Comparison of ENCODE assay signal across 8 cellular contexts in the genomic region with DNA sequence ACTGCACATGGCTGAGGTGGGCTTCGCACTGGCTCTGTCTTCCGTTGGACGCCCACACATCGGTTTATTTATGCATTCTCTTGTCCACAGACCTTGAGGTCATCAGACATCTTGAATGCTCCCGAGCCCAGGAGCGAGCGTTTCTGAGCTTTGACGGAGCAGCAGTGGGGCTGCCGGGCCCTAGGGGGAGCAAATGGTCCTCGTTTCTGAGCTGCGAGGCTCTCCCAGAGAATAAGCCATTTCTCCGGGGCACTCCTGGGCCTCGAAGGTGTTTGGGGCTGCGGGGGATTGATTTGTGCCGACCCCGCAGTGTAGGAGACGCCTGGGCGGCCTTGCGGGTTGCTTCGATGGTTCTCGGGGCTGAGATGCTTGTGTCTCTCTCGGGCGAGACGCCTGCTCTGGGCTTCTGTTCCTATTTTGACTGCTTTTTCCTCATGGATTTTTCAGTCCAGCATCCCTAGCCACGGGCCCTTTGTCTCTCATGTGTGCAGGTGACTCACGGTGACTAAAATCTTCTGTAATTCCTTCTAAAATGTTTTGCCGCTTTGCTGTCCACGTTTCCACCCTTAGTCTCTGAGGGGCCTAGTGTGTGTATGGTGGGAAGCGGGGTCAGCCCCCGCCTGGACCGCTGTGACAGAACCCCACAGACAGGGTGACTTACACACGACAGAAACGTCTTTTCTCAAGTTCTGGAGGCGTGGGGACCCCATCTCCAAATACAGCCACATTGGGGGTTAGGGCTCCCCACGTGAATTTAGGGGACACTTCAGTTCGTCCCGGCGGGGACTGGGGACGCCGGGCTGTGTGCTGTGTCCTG.
A peak's percentile ranks its signal among the peaks of the same experiment; 100 is the strongest.
DNase-seq lines count a peak whose midpoint lies in the region; ATAC-seq and TF ChIP-seq lines count a peak whose summit lies in the region.

No MANE protein-coding gene starts in this region.

- TF ChIP-seq CTCF in SK-N-SH (IDR thresholded peaks at IDR 0.05): peak; percentile 47
- peak; percentile 12 to 42 (median 32) for TF ChIP-seq CTCF in transverse colon (IDR thresholded peaks at IDR 0.05)

- H2AFZ ChIP-seq in SK-N-SH (ENCODE audit: low read depth): peak overlapping the region; percentile 79

- peak; percentile 28 for TF ChIP-seq POLR2A in transverse colon (IDR thresholded peaks at IDR 0.05)

- 17% methylated on average over 19 of the region's 40 CpGs for WGBS in SK-N-SH (ENCODE audit: low lambda C conversion rate)
- WGBS in ectodermal cell, 2 experiments: 51% methylated on average over 40 of the region's 40 CpGs
- WGBS in mesodermal cell (ENCODE audit: insufficient coverage in 2 of 2), 2 experiments: 50 to 55% methylated on average over 36 to 39 of the region's 40 CpGs
- WGBS in transverse colon (ENCODE audit: low coverage in 1 of 2), 2 donors: 8 to 43% methylated on average over 5 to 40 of the region's 40 CpGs

- peak; percentile 59 for TF ChIP-seq RAD21 in SK-N-SH (IDR thresholded peaks at IDR 0.05; ENCODE audit: low read length)

- no peaks in the 10 kb centered on the region for H4K20me1 ChIP-seq in SK-N-SH (ENCODE audit: insufficient read depth)

- H3K36me3 ChIP-seq in SK-N-SH (replicated peaks in 1 of 2; ENCODE audit: control insufficient read depth in 1 of 2, insufficient read depth in 2 of 2, low read length in 1 of 2) (no peaks in the 10 kb centered on the region), ectodermal cell (ENCODE audit: control insufficient read depth, insufficient read depth, low read length) (no peaks in the 10 kb centered on the region), mesodermal cell (ENCODE audit: control insufficient read depth, insufficient read depth, low read length) (no peaks in the 10 kb centered on the region), transverse colon (no peaks in the 10 kb centered on the region)

- peak overlapping the region; percentile 49 to 52 for H3K4me3 ChIP-seq in SK-N-SH (ENCODE audit: low read depth in 2 of 2, low read length in 1 of 2)
- peak overlapping the region; percentile 35 for H3K4me3 ChIP-seq in ectodermal cell (ENCODE audit: insufficient read depth, low read depth, low read length)
- H3K4me3 ChIP-seq in mesodermal cell (ENCODE audit: extremely low read depth, insufficient read depth, low read length, poor library complexity, severe bottlenecking): peak overlapping the region; percentile 26
- peak overlapping the region; percentile 11 to 35 (median 28) for H3K4me3 ChIP-seq in transverse colon

- intact Hi-C loops in transverse colon (cut with DNase I; ENCODE audit: low total_unique reads): loop anchor here (5.0 kb wide), 1 partner anchor 40 kb away; no protein-coding TSS in a partner anchor

- no peak for TF ChIP-seq EP300 in SK-N-SH (IDR thresholded peaks at IDR 0.05; ENCODE audit: borderline replicate concordance in 1 of 2, low read depth in 1 of 2, low read length in 1 of 2)
- TF ChIP-seq EP300 in transverse colon (IDR thresholded peaks at IDR 0.05; ENCODE audit: low read depth): no peak

- CTCF ChIA-PET in SK-N-SH (lab: Yijun Ruan, JAX): interaction anchor here (0.6 to 1.5 kb wide), 9 partner anchors 8 to 461 kb away, joined by 3 to 9 read pairs (median 3); no protein-coding TSS in a partner anchor

- H3F3A ChIP-seq in SK-N-SH (replicated peaks; ENCODE audit: insufficient read depth): peaks cover 5% of the 10 kb centered on the region

- POLR2A ChIA-PET in SK-N-SH (lab: Yijun Ruan, JAX): no interaction called here

- H3K79me2 ChIP-seq in SK-N-SH (ENCODE audit: insufficient read depth): no peaks in the 10 kb centered on the region

- peak overlapping the region; percentile 75; the same call in 1 of the 2 replicates for H3K9ac ChIP-seq in SK-N-SH

- H3K4me2 ChIP-seq in SK-N-SH: peak overlapping the region; percentile 84

- no peak for ATAC-seq in HG02759 (IDR thresholded peaks at IDR 0.05; ENCODE audit: unreplicated experiment)
- ATAC-seq in GM21576 (IDR thresholded peaks at IDR 0.05; ENCODE audit: unreplicated experiment): no peak

- H3K4me1 ChIP-seq in SK-N-SH (ENCODE audit: control insufficient read depth in 1 of 2, insufficient read depth in 2 of 2, low read depth in 1 of 2, low read length in 1 of 2) (peaks cover 0 to 33% of the 10 kb centered on the region in 2 experiments; a peak in 2 of 4 replicates), ectodermal cell (ENCODE audit: control insufficient read depth, insufficient read depth, low read length) (peaks cover 46% of the 10 kb centered on the region), mesodermal cell (ENCODE audit: control insufficient read depth, insufficient read depth, low read length, poor library complexity, severe bottlenecking) (peaks cover 36% of the 10 kb centered on the region), transverse colon (peaks cover 13 to 44% (median 36%) of the 10 kb centered on the region in 4 donors)

- no peaks in the 10 kb centered on the region for H3K9me2 ChIP-seq in SK-N-SH

- H3K27me3 ChIP-seq in SK-N-SH (ENCODE audit: insufficient read depth) (no peaks in the 10 kb centered on the region), ectodermal cell (ENCODE audit: control insufficient read depth, insufficient read depth, low read length, poor library complexity, severe bottlenecking) (no peaks in the 10 kb centered on the region), transverse colon (no peaks in the 10 kb centered on the region)

- peak; percentile 34 for DNase-seq in stimulated activated CD4-positive, alpha-beta T cell treated with anti-CD3 and anti-CD28 coated beads, Interleukin-15, amount 100 ng/mL, for 24 hours
- no peak for DNase-seq in stimulated activated CD4-positive, alpha-beta T cell treated with anti-CD3 and anti-CD28 coated beads, Interleukin-2, amount 100 ng/mL, for 48 hours
- DNase-seq in SK-N-SH (peak; percentile 82), transverse colon (peak; percentile 38)

- no peaks in the 10 kb centered on the region for H3K9me3 ChIP-seq in SK-N-SH
- no peaks in the 10 kb centered on the region for H3K9me3 ChIP-seq in ectodermal cell (ENCODE audit: control insufficient read depth, low read length)
- H3K9me3 ChIP-seq in mesodermal cell (ENCODE audit: control insufficient read depth, low read length): no peaks in the 10 kb centered on the region
- no peaks in the 10 kb centered on the region for H3K9me3 ChIP-seq in transverse colon

- in situ Hi-C loops in transverse colon (cut with MboI; ENCODE audit: low pct_ligation_motif_present in 1 of 4, low pct_unique_long_range_greater_than_20kb in 1 of 4, low sequenced_read_pairs in 3 of 4): no loop called here

- H3K27ac ChIP-seq in SK-N-SH (ENCODE audit: low read depth in 2 of 2, low read length in 1 of 2) (peak overlapping the region; percentile 62 to 85), ectodermal cell (ENCODE audit: insufficient read depth, low read depth, low read length, poor library complexity, severe bottlenecking) (peak overlapping the region; percentile 87), mesodermal cell (ENCODE audit: low read depth, low read length, severe bottlenecking) (peak overlapping the region; percentile 93), transverse colon (peak overlapping the region; percentile 85 to 93 (median 89))

TF ChIP-seq in SK-N-SH, 30 proteins besides CTCF, POLR2A, EP300 and RAD21:
- no peak for TF ChIP-seq ELF1 (IDR thresholded peaks at IDR 0.05)
- TF ChIP-seq NRF1 (IDR thresholded peaks at IDR 0.05; ENCODE audit: low read depth, low read length): no peak
- no peak for TF ChIP-seq TEAD4 (IDR thresholded peaks at IDR 0.05; ENCODE audit: borderline replicate concordance, insufficient read depth)
- no peak for TF ChIP-seq RCOR1 (IDR thresholded peaks at IDR 0.05; ENCODE audit: low read length)
- TF ChIP-seq FOSL2 (IDR thresholded peaks at IDR 0.05; ENCODE audit: borderline replicate concordance, low read depth): peak; percentile 31; the same call in 1 of the 2 replicates
- TF ChIP-seq GATA2 (CRISPR knock-in tag; IDR thresholded peaks at IDR 0.05): no peak
- no peak for TF ChIP-seq EZH2phosphoT487 (IDR thresholded peaks at IDR 0.05; ENCODE audit: borderline replicate concordance, low read depth)
- TF ChIP-seq SMC3 (IDR thresholded peaks at IDR 0.05; ENCODE audit: low read depth, low read length): 0 out of 2 replicates have a peak, but pooled peaks have one; percentile 21

Comparison
In these comparisons a context has a peak if more than half of its experiments do, and no peak if none do; other contexts are left out.
1. DNase-seq: peak in stimulated activated CD4-positive, alpha-beta T cell treated with anti-CD3 and anti-CD28 coated beads, Interleukin-15, amount 100 ng/mL, for 24 hours (single experiment), SK-N-SH (single experiment) and transverse colon (single experiment); none in stimulated activated CD4-positive, alpha-beta T cell treated with anti-CD3 and anti-CD28 coated beads, Interleukin-2, amount 100 ng/mL, for 48 hours (0 of 2).
2. Peak in every context shown above with its lines, with median percentiles within 50 percentile points of each other: H3K27ac ChIP-seq and H3K4me3 ChIP-seq.